19 cellular contexts compared by ENCODE assay signal in genomic region chr9:20001058-20001457, GRCh38.
"Had no signal": no experiment of that assay in that cellular context is flagged by ENCODE, and none has a peak within 500 bp of the region (broad histone marks: within the 10 kb centered on the region; RNA-seq: fewer than 3 reads in every experiment).

No MANE protein-coding gene starts in this region.

- H3K27ac Mint-ChIP-seq: dendritic cell treated with granulocyte-macrophage colony-stimulating factor and Interleukin-4, amounts not matched to agents 40 ng/mL and 50 ng/mL, for 4 days; natural killer cell had no signal

- H3K27ac ChIP-seq: hepatocyte, parathyroid adenoma, prostate gland, right lobe of liver, stomach, thoracic aorta, transverse colon had no signal

- H3K4me1 ChIP-seq: parathyroid adenoma, prostate gland, right lobe of liver, stomach, transverse colon had no signal

- H3K9me3 Mint-ChIP-seq: mesothelial cell of epicardium had no signal

- H3K4me2 ChIP-seq: hepatocyte had no signal

- H3K27me3 Mint-ChIP-seq: dendritic cell treated with granulocyte-macrophage colony-stimulating factor and Interleukin-4, amounts not matched to agents 40 ng/mL and 50 ng/mL, for 4 days; effector memory CD8-positive, alpha-beta T cell had no signal

- H3K27me3 ChIP-seq: hepatocyte, right lobe of liver, stomach, transverse colon had no signal

- H3K9me3 ChIP-seq: prostate gland, right lobe of liver, stomach, thoracic aorta, transverse colon had no signal

- H2AFZ ChIP-seq: hepatocyte, parathyroid adenoma had no signal

- DNase-seq: effector memory CD8-positive, alpha-beta T cell; foreskin melanocyte; head of caudate nucleus; islet precursor cell; natural killer cell; right lobe of liver; stimulated activated CD4-positive, alpha-beta T cell treated with anti-CD3 and anti-CD28 coated beads, Interleukin-2, amount 100 ng/mL, for 24 hours; stimulated activated CD4-positive, alpha-beta T cell treated with anti-CD3 and anti-CD28 coated beads, Interleukin-4, amount 100 ng/mL, for 4 hours; stimulated activated naive CD4-positive, alpha-beta T cell; stomach; substantia nigra; transverse colon had no signal

- H3K79me2 ChIP-seq: hepatocyte, parathyroid adenoma had no signal

- H3K4me3 ChIP-seq: hepatocyte, prostate gland, right lobe of liver, stomach, thoracic aorta, transverse colon had no signal

- H3K36me3 ChIP-seq: prostate gland, right lobe of liver, stomach, thoracic aorta, transverse colon had no signal

- ATAC-seq: effector memory CD8-positive, alpha-beta T cell; left lobe of liver; natural killer cell; right lobe of liver had no signal

- H3K36me3 Mint-ChIP-seq: mesothelial cell of epicardium, natural killer cell had no signal

- H3K9ac ChIP-seq: parathyroid adenoma had no signal

- H3K4me3 Mint-ChIP-seq: dendritic cell treated with granulocyte-macrophage colony-stimulating factor and Interleukin-4, amounts not matched to agents 40 ng/mL and 50 ng/mL, for 4 days; effector memory CD8-positive, alpha-beta T cell; mesothelial cell of epicardium; natural killer cell had no signal
